8 cellular contexts compared by ENCODE assay signal in genomic region chr21:36113647-36114428, GRCh38. TPM values are rescaled to one million over a fixed set of nuclear protein-coding genes. Genes with fewer than 3 reads are reported as not detected.
DNase-seq lines count a peak whose midpoint lies in the region; ATAC-seq and TF ChIP-seq lines count a peak whose summit lies in the region.

No MANE protein-coding gene starts in this region.

- CTCF ChIA-PET in activated CD8-positive, alpha-beta T cell treated with anti-CD3 and anti-CD28 coated beads, Interleukin-2, amount 10 ng/mL, durations not matched to agents 7 days and 5 days (lab: Charles Lee), result interaction anchor here (0.6 to 3.6 kb wide), 22 partner anchors 10 to 1255 kb away, joined by 3 to 38 read pairs (median 4); partner anchors contain the start of genes CBR1 and SETD4
- CTCF ChIA-PET in HEK293T (lab: Yijun Ruan, JAX), result interaction anchor here (0.6 to 1.7 kb wide), 7 partner anchors 10 to 602 kb away, joined by 3 to 4 read pairs (median 3); no protein-coding TSS in a partner anchor

- TF ChIP-seq RAD21 in liver (IDR thresholded peaks at IDR 0.05), result no peak

- no peak for TF ChIP-seq CTCF in 22Rv1 (IDR thresholded peaks at IDR 0.05)
- no peak for TF ChIP-seq CTCF in liver (IDR thresholded peaks at IDR 0.05; ENCODE audit: low read depth, low read length, missing input control)

- H3K9me3 Mint-ChIP-seq in activated CD8-positive, alpha-beta T cell treated with anti-CD3 and anti-CD28 coated beads, Interleukin-2, amount 10 ng/mL, durations not matched to agents 7 days and 5 days (ENCODE audit: insufficient read depth), result no peaks in the 10 kb centered on the region

- DNase-seq in NCI-H1417 (lab: John Stamatoyannopoulos, UW) (peak; percentile 63 to 95 (median 82)), A172 (ENCODE audit: low spot score) (no peak), HEK293T (ENCODE audit: extremely low spot score) (no peak), dedifferentiated amniotic fluid mesenchymal stem cell (ENCODE audit: extremely low spot score) (no peak)
- peak; percentile 70 for DNase-seq in activated CD8-positive, alpha-beta T cell treated with anti-CD3 and anti-CD28 coated beads, Interleukin-2, amount 10 ng/mL, durations not matched to agents 7 days and 5 days

- peaks cover 0 to 7% (median 3%) of the 10 kb centered on the region in 4 donors for H3K4me1 ChIP-seq in liver (ENCODE audit: control insufficient read depth in 4 of 4, insufficient read depth in 4 of 4, low read length in 3 of 4)

- H3K27ac Mint-ChIP-seq in activated CD8-positive, alpha-beta T cell treated with anti-CD3 and anti-CD28 coated beads, Interleukin-2, amount 10 ng/mL, durations not matched to agents 7 days and 5 days, result peak overlapping the region; percentile 91

- peaks cover 5% of the 10 kb centered on the region for H3K27me3 Mint-ChIP-seq in activated CD8-positive, alpha-beta T cell treated with anti-CD3 and anti-CD28 coated beads, Interleukin-2, amount 10 ng/mL, durations not matched to agents 7 days and 5 days (ENCODE audit: low read depth)

- ATAC-seq in activated CD8-positive, alpha-beta T cell treated with anti-CD3 and anti-CD28 coated beads, Interleukin-2, amount 10 ng/mL, durations not matched to agents 7 days and 5 days, result peak; percentile 85
- no peak for ATAC-seq in HG03432 (IDR thresholded peaks at IDR 0.05; ENCODE audit: unreplicated experiment)

- H3K4me3 Mint-ChIP-seq in activated CD8-positive, alpha-beta T cell treated with anti-CD3 and anti-CD28 coated beads, Interleukin-2, amount 10 ng/mL, durations not matched to agents 7 days and 5 days, result peak overlapping the region; percentile 70

- no peak overlapping the region for H3K9ac ChIP-seq in liver (ENCODE audit: low read depth in 1 of 2, low read length in 2 of 2)

- H3K9me3 ChIP-seq in liver (ENCODE audit: control insufficient read depth in 4 of 4, low read length in 3 of 4), result no peaks in the 10 kb centered on the region

- peaks cover 42% of the 10 kb centered on the region for H3K4me1 Mint-ChIP-seq in activated CD8-positive, alpha-beta T cell treated with anti-CD3 and anti-CD28 coated beads, Interleukin-2, amount 10 ng/mL, durations not matched to agents 7 days and 5 days (ENCODE audit: low read depth)

- no peaks in the 10 kb centered on the region for H3K36me3 ChIP-seq in liver (ENCODE audit: control insufficient read depth in 4 of 4, insufficient read depth in 3 of 4, low read depth in 1 of 4, low read length in 3 of 4)

- H3K27ac ChIP-seq in 22Rv1, result peak overlapping the region; percentile 26; the same call in 1 of the 2 replicates
- H3K27ac ChIP-seq in liver (ENCODE audit: low read depth in 1 of 2, low read length in 2 of 2), result peak overlapping the region; percentile 80 to 90

- POLR2A ChIA-PET in activated CD8-positive, alpha-beta T cell treated with anti-CD3 and anti-CD28 coated beads, Interleukin-2, amount 10 ng/mL, durations not matched to agents 7 days and 5 days (lab: Charles Lee), result interaction anchor here (0.6 to 1.9 kb wide), 5 partner anchors 16 to 206 kb away, joined by 3 to 15 read pairs (median 8); partner anchors contain the start of genes CBR1, CBR3, MORC3 and SETD4
- POLR2A ChIA-PET in HEK293T (lab: Yijun Ruan, JAX), result interaction anchor here (0.9 to 2.9 kb wide), 2 partner anchors 9 to 54 kb away, joined by 3 to 16 read pairs; partner anchors contain the start of gene SETD4

- no peaks in the 10 kb centered on the region for H3K36me3 Mint-ChIP-seq in activated CD8-positive, alpha-beta T cell treated with anti-CD3 and anti-CD28 coated beads, Interleukin-2, amount 10 ng/mL, durations not matched to agents 7 days and 5 days (ENCODE audit: low read depth)

- WGBS in liver, result 29% methylated on average over 17 of the region's 17 CpGs

- H3K4me3 ChIP-seq in liver (ENCODE audit: low read depth in 1 of 3, low read length in 3 of 3), result peak overlapping the region; percentile 6 to 44 (median 14)

- H3K27me3 ChIP-seq in liver (ENCODE audit: control insufficient read depth in 4 of 4, insufficient read depth in 4 of 4, low read length in 3 of 4), result no peaks in the 10 kb centered on the region

TF ChIP-seq in liver, 16 proteins besides CTCF, POLR2A, EP300 and RAD21 (continues in another document):
- TF ChIP-seq SP1 (IDR thresholded peaks at IDR 0.05) (peak; percentile 23), NR2F2 (IDR thresholded peaks at IDR 0.05) (no peak), REST (IDR thresholded peaks at IDR 0.05) (peak; percentile 27), HNF4G (IDR thresholded peaks at IDR 0.05) (no peak), RXRA (IDR thresholded peaks at IDR 0.05) (peak; percentile 48 to 61)

TF ChIP-seq in HEK293T, 16 proteins besides CTCF, POLR2A, EP300 and RAD21:
- TF ChIP-seq SUZ12 (IDR thresholded peaks at IDR 0.05) (no peak), ARNT (IDR thresholded peaks at IDR 0.05) (no peak), HDGF (IDR thresholded peaks at IDR 0.05; ENCODE audit: borderline replicate concordance) (no peak), FOXK2 (IDR thresholded peaks at IDR 0.05) (no peak), CTBP1 (IDR thresholded peaks at IDR 0.05; ENCODE audit: borderline replicate concordance) (no peak), NFRKB (IDR thresholded peaks at IDR 0.05) (no peak), L3MBTL2 (conservative IDR thresholded peaks at IDR 0.05) (no peak), TARDBP (IDR thresholded peaks at IDR 0.05) (no peak), SP1 (IDR thresholded peaks at IDR 0.05) (no peak), LEF1 (IDR thresholded peaks at IDR 0.05; ENCODE audit: borderline replicate concordance) (no peak), FOXM1 (IDR thresholded peaks at IDR 0.05; ENCODE audit: borderline replicate concordance) (no peak), BHLHE40 (IDR thresholded peaks at IDR 0.05; ENCODE audit: borderline replicate concordance) (no peak), FOXA1 (IDR thresholded peaks at IDR 0.05) (no peak), ELF4 (IDR thresholded peaks at IDR 0.05) (no peak), ZNF384 (IDR thresholded peaks at IDR 0.05) (no peak)
- TF ChIP-seq, protein P1, sequence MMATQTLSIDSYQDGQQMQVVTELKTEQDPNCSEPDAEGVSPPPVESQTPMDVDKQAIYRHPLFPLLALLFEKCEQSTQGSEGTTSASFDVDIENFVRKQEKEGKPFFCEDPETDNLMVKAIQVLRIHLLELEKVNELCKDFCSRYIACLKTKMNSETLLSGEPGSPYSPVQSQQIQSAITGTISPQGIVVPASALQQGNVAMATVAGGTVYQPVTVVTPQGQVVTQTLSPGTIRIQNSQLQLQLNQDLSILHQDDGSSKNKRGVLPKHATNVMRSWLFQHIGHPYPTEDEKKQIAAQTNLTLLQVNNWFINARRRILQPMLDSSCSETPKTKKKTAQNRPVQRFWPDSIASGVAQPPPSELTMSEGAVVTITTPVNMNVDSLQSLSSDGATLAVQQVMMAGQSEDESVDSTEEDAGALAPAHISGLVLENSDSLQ (IDR thresholded peaks at IDR 0.05), result no peak

RNA-seq across cellular contexts. Expression of gene CBR3, which starts 21.0 kb away (rescaled TPM):
- total RNA-seq in activated CD8-positive, alpha-beta T cell treated with anti-CD3 and anti-CD28 coated beads, Interleukin-2, amount 10 ng/mL, durations not matched to agents 7 days and 5 days, result 10 to 100 TPM; 29.6 to 32.3 TPM
- under 1 TPM; 0.33 to 0.61 TPM for total RNA-seq in liver
- polyA plus RNA-seq in liver, result under 1 TPM; 0.31 to 0.70 TPM
- total RNA-seq in A172 (2014; rRNA removed; shearing (Covaris generic)), result 28.5 and 31.7 TPM in 2 replicates

RNA-seq across cellular contexts. Expression of gene DOP1B, which starts 42.8 kb away (rescaled TPM):
- 10 to 100 TPM; 30.3 to 30.9 TPM for total RNA-seq in activated CD8-positive, alpha-beta T cell treated with anti-CD3 and anti-CD28 coated beads, Interleukin-2, amount 10 ng/mL, durations not matched to agents 7 days and 5 days
- 1 to 10 TPM; 6.7 to 7.1 TPM for total RNA-seq in liver
- 1 to 10 TPM; 5.8 to 5.9 TPM for polyA plus RNA-seq in liver
- total RNA-seq in A172 (2014; rRNA removed; shearing (Covaris generic)), result 14.9 and 16.4 TPM in 2 replicates

RNA-seq across cellular contexts. Expression of gene CBR1, which starts 44.0 kb away (rescaled TPM):
- 10 to 100 TPM; 54.1 to 62.3 TPM for total RNA-seq in activated CD8-positive, alpha-beta T cell treated with anti-CD3 and anti-CD28 coated beads, Interleukin-2, amount 10 ng/mL, durations not matched to agents 7 days and 5 days
- total RNA-seq in liver, result 100 to 1,000 TPM in 1 of 2 donors, 10 to 100 TPM in 1; 94.2 to 200 TPM
- 100 to 1,000 TPM; 157 to 218 TPM for polyA plus RNA-seq in liver
- total RNA-seq in A172 (2014; rRNA removed; shearing (Covaris generic)), result 150 and 219 TPM in 2 replicates

RNA-seq across cellular contexts. Expression of gene SETD4, which starts 53.5 kb away (rescaled TPM):
- total RNA-seq in activated CD8-positive, alpha-beta T cell treated with anti-CD3 and anti-CD28 coated beads, Interleukin-2, amount 10 ng/mL, durations not matched to agents 7 days and 5 days, result 10 to 100 TPM; 19.8 to 22.3 TPM
- total RNA-seq in liver, result 10 to 100 TPM in 1 of 2 donors, 1 to 10 TPM in 1; 8.3 to 12.0 TPM
- polyA plus RNA-seq in liver, result 1 to 10 TPM; 2.9 to 5.3 TPM
- 22.7 and 34.0 TPM in 2 replicates for total RNA-seq in A172 (2014; rRNA removed; shearing (Covaris generic))

Comparison
In these comparisons a context has a peak if more than half of its experiments do, and no peak if none do; other contexts are left out.
1. DNase-seq: peak in NCI-H1417 (3 of 3) and activated CD8-positive, alpha-beta T cell treated with anti-CD3 and anti-CD28 coated beads, Interleukin-2, amount 10 ng/mL, durations not matched to agents 7 days and 5 days (single experiment); none in A172 (single experiment), HEK293T (single experiment) and dedifferentiated amniotic fluid mesenchymal stem cell (single experiment).
2. RNA of gene CBR3, which starts 21.0 kb away (total RNA-seq): 29.6 to 32.3 TPM in activated CD8-positive, alpha-beta T cell treated with anti-CD3 and anti-CD28 coated beads, Interleukin-2, amount 10 ng/mL, durations not matched to agents 7 days and 5 days and 28.5 to 31.7 TPM in A172; 0.33 to 0.61 TPM in liver; every median in the first group is over 10 times any median in the second.